1 cellular context compared by ENCODE assay signal in genomic region chr16:68079616-68080344, GRCh38.
TF ChIP-seq lines count a peak whose summit lies in the region.

No MANE protein-coding gene starts in this region.

TF ChIP-seq in K562, 482 proteins besides CTCF, POLR2A, EP300 and RAD21 (continued from another document and continues in another):
- TF ChIP-seq ZMIZ1 (IDR thresholded peaks at IDR 0.05; ENCODE audit: low read depth in 2 of 2, low read length in 2 of 2) (peak in 1 of 2 experiments; percentile 56; a peak in 1 of 4 replicates), SMAD3 (CRISPR knock-in tag; conservative IDR thresholded peaks at IDR 0.05) (peak; percentile 85), TAF9B (IDR thresholded peaks at IDR 0.05; ENCODE audit: partially characterized antibody) (peak; percentile 57), NFYB (IDR thresholded peaks at IDR 0.05; ENCODE audit: extremely low read depth, insufficient read length) (no peak), ETV1 (tag; conservative IDR thresholded peaks at IDR 0.05; ENCODE audit: low read depth) (peak; percentile 99), CTCFL (IDR thresholded peaks at IDR 0.05; ENCODE audit: borderline replicate concordance, insufficient read depth, low read depth, low read length, poor library complexity, severe bottlenecking) (no peak), ZNF121 (CRISPR knock-in tag; conservative IDR thresholded peaks at IDR 0.05) (no peak), TEAD4 (IDR thresholded peaks at IDR 0.05; ENCODE audit: low read length) (peak; percentile 53; the same call in 1 of the 2 replicates), TEAD4 (CRISPR knock-in tag; IDR thresholded peaks at IDR 0.05; ENCODE audit: borderline replicate concordance) (no peak), ZNF143 (CRISPR knock-in tag; IDR thresholded peaks at IDR 0.05) (no peak), ZC3H4 (CRISPR knock-in tag; IDR thresholded peaks at IDR 0.05; ENCODE audit: borderline replicate concordance) (no peak), RNF2 (IDR thresholded peaks at IDR 0.05) (peak; percentile 98), ATF1 (CRISPR knock-in tag; IDR thresholded peaks at IDR 0.05) (no peak), ATF1 (tag; IDR thresholded peaks at IDR 0.05) (peak; percentile 82), PBX2 (CRISPR knock-in tag; IDR thresholded peaks at IDR 0.05; ENCODE audit: low read depth) (no peak), PBX2 (tag; conservative IDR thresholded peaks at IDR 0.05; ENCODE audit: low read depth) (no peak; the same call in 1 of the 2 replicates), POLR2H (tag; IDR thresholded peaks at IDR 0.05; ENCODE audit: low read depth) (peak; percentile 88), ZNF263 (CRISPR knock-in tag; IDR thresholded peaks at IDR 0.05; ENCODE audit: borderline replicate concordance) (peak; percentile 89), ZNF23 (CRISPR knock-in tag; IDR thresholded peaks at IDR 0.05) (no peak), TAL1 (IDR thresholded peaks at IDR 0.05) (peak; percentile 28; the same call in 1 of the 2 replicates), HNRNPL (IDR thresholded peaks at IDR 0.05; ENCODE audit: low read depth, low read length) (0 out of 2 replicates have a peak, but pooled peaks have one; percentile 35), RAD51 (IDR thresholded peaks at IDR 0.05; ENCODE audit: borderline replicate concordance, low read depth) (0 out of 2 replicates have a peak, but pooled peaks have one; percentile 24), HMBOX1 (IDR thresholded peaks at IDR 0.05) (peak; percentile 69; the same call in 1 of the 2 replicates), ZNF146 (CRISPR knock-in tag; IDR thresholded peaks at IDR 0.05; ENCODE audit: unreplicated experiment) (no peak), CEBPZ (IDR thresholded peaks at IDR 0.05; ENCODE audit: borderline replicate concordance, low read depth, low read length) (no peak), AFF4 (CRISPR knock-in tag; IDR thresholded peaks at IDR 0.05) (no peak), ESRRA (IDR thresholded peaks at IDR 0.05; ENCODE audit: borderline replicate concordance, low read depth) (peak; percentile 99), NFIX (CRISPR knock-in tag; IDR thresholded peaks at IDR 0.05; ENCODE audit: low read depth) (no peak), ZNF639 (CRISPR knock-in tag; conservative IDR thresholded peaks at IDR 0.05 in 1 of 2, IDR thresholded peaks at IDR 0.05 in 1 of 2) (peak in 1 of 2 experiments; percentile 89; a peak in 2 of 4 replicates), ZNF274 (IDR thresholded peaks at IDR 0.05; ENCODE audit: borderline replicate concordance, low read depth, low read length) (no peak), ZNF184 (CRISPR knock-in tag; IDR thresholded peaks at IDR 0.05) (no peak), AFF1 (IDR thresholded peaks at IDR 0.05; ENCODE audit: low read depth in 1 of 2, partially characterized antibody in 2 of 2) (peak in 1 of 2 experiments; percentile 37)
